In the genomic region with DNA sequence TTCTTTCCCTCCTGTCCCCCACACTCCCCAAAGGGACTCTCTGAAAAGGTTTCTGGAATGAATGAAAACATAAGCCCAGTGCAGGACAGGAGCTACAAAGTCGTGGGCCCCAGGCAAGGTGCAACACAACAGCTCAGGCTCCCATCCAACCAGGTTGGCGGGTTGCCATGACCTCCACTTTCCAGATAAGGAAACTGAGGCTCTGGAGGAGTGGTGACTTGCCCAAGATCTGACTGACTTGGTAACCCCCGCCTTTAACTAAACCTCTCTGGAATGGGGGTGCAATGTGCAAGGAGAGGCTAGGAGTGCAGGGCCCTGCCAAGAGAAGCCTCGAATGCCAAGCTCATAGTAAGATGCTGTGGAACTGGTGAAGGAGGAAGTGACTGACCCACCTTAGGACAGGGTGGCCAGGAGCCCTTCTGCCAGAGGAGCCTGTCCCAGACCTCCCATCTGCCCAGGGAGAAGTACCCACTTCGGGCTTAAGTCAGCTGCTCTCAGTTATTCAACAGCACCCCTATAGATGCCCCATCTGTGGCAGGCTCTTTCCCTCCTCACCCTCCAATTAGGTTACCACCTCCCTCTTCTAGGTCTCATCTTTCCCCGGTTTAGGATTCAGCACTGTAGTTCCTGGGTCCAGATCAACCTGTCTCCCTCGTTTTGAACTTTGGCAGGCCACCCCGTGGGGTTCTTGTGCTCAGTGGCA, we compare ENCODE assay signal across 8 cellular contexts. TPM values are rescaled to one million over a fixed set of nuclear protein-coding genes. Genes with fewer than 3 reads are reported as not detected.
DNase-seq lines count a peak whose midpoint lies in the region; ATAC-seq, FAIRE-seq and TF ChIP-seq lines count a peak whose summit lies in the region.

No MANE protein-coding gene starts in this region.

- H2AFZ ChIP-seq in GM23248: peak overlapping the region; percentile 94

- peak overlapping the region; percentile 90 for H3K27ac Mint-ChIP-seq in activated CD8-positive, alpha-beta T cell treated with anti-CD3 and anti-CD28 coated beads for 36 hours

- no peaks in the 10 kb centered on the region for H3K9me2 ChIP-seq in GM23248 (ENCODE audit: insufficient read depth)

- H3K27me3 Mint-ChIP-seq in activated CD8-positive, alpha-beta T cell treated with anti-CD3 and anti-CD28 coated beads for 36 hours: no peaks in the 10 kb centered on the region

- H3K27ac ChIP-seq in GM23248: no peak overlapping the region
- peak overlapping the region; percentile 88 to 99 (median 92) for H3K27ac ChIP-seq in heart right ventricle
- peak overlapping the region; percentile 66 to 92 for H3K27ac ChIP-seq in small intestine (ENCODE audit: low read depth in 1 of 2, low read length in 1 of 2)
- H3K27ac ChIP-seq in aorta (ENCODE audit: low read depth in 1 of 2, low read length in 2 of 2): peak overlapping the region in 1 of 2 donors; percentile 87

- TF ChIP-seq CTCF in activated CD8-positive, alpha-beta T cell treated with anti-CD3 and anti-CD28 coated beads for 36 hours (IDR thresholded peaks at IDR 0.05): no peak
- TF ChIP-seq CTCF in heart right ventricle (IDR thresholded peaks at IDR 0.05): no peak

- H3K27me3 ChIP-seq in GM23248 (replicated peaks; ENCODE audit: insufficient read depth): no peaks in the 10 kb centered on the region
- no peaks in the 10 kb centered on the region for H3K27me3 ChIP-seq in heart right ventricle
- no peaks in the 10 kb centered on the region for H3K27me3 ChIP-seq in small intestine (ENCODE audit: control insufficient read depth in 2 of 2, insufficient read depth in 2 of 2, low read length in 2 of 2)
- no peaks in the 10 kb centered on the region for H3K27me3 ChIP-seq in aorta (ENCODE audit: control insufficient read depth in 1 of 2, insufficient read depth in 2 of 2, low read length in 1 of 2)

- intact Hi-C loops in activated CD8-positive, alpha-beta T cell treated with anti-CD3 and anti-CD28 coated beads for 36 hours (cut with micrococcal nuclease): no loop called here
- intact Hi-C loops in heart right ventricle (cut with DNase I): loop anchor here in 3 of 10 donors (10.0 kb wide), 2 partner anchors 220 to 230 kb away; a partner anchor contains a TSS
- intact Hi-C loops in aorta (cut with DNase I): loop anchor here in 1 of 2 donors (10.0 kb wide), 1 partner anchor 170 kb away; a partner anchor contains a TSS

- CTCF ChIA-PET in activated CD8-positive, alpha-beta T cell treated with anti-CD3 and anti-CD28 coated beads for 36 hours (lab: Charles Lee): interaction anchor here (1.2 to 7.1 kb wide), 6 partner anchors 7 to 42 kb away, joined by 3 to 66 read pairs (median 4); a partner anchor contains a TSS

- peaks cover 43% of the 10 kb centered on the region for H3K79me2 ChIP-seq in GM23248 (ENCODE audit: insufficient read depth)

- WGBS in GM23248 (ENCODE audit: low coverage in 1 of 2, low lambda C conversion rate in 2 of 2, missing lambda C conversion rate in 2 of 2), 2 experiments: 67 to 71% methylated on average over 8 of the region's 8 CpGs
- 44 to 45% methylated on average over 8 of the region's 8 CpGs for WGBS in heart right ventricle, 2 donors
- WGBS in small intestine, 3 donors: 26 to 54% (median 46%) methylated on average over 8 of the region's 8 CpGs
- 50 to 51% methylated on average over 8 of the region's 8 CpGs for WGBS in aorta, 2 donors

- H3K36me3 Mint-ChIP-seq in activated CD8-positive, alpha-beta T cell treated with anti-CD3 and anti-CD28 coated beads for 36 hours (ENCODE audit: low read depth): peaks cover 21% of the 10 kb centered on the region

- H3F3A ChIP-seq in GM23248 (ENCODE audit: insufficient read depth): 0 out of 2 replicates have a peak, but pooled peaks cover 5% of the 10 kb centered on the region

- H3K9ac ChIP-seq in GM23248: peak overlapping the region; percentile 94

- H3K36me3 ChIP-seq in GM23248 (ENCODE audit: low read depth) (peaks cover 16% of the 10 kb centered on the region; the same call in 1 of the 2 replicates), heart right ventricle (peaks cover 0 to 35% (median 13%) of the 10 kb centered on the region in 9 donors), small intestine (ENCODE audit: control insufficient read depth in 2 of 2, insufficient read depth in 2 of 2, low read length in 2 of 2) (peaks cover 0 to 8% of the 10 kb centered on the region in 2 donors), aorta (ENCODE audit: control insufficient read depth in 1 of 2, insufficient read depth in 2 of 2, low read length in 1 of 2) (peaks cover 0 to 2% of the 10 kb centered on the region in 2 donors)

- in situ Hi-C loops in GM23248 (cut with MboI): no loop called here

- H3K4me1 Mint-ChIP-seq in activated CD8-positive, alpha-beta T cell treated with anti-CD3 and anti-CD28 coated beads for 36 hours (ENCODE audit: low read depth): peaks cover 36% of the 10 kb centered on the region

- FAIRE-seq in small intestine (lab: Jason Lieb, UNC): no peak

- H3K4me3 ChIP-seq in GM23248 (peak overlapping the region; percentile 96; the same call in 1 of the 2 replicates), heart right ventricle (peak overlapping the region in 9 of 10 donors; percentile 65 to 96 (median 80)), small intestine (ENCODE audit: low read depth in 1 of 2, low read length in 2 of 2) (peak overlapping the region in 1 of 2 donors; percentile 87), aorta (ENCODE audit: low read length in 2 of 2) (no peak overlapping the region)

- no peaks in the 10 kb centered on the region for H3K9me3 ChIP-seq in GM23248 (ENCODE audit: low read depth)
- H3K9me3 ChIP-seq in heart right ventricle: no peaks in the 10 kb centered on the region
- no peaks in the 10 kb centered on the region for H3K9me3 ChIP-seq in small intestine (ENCODE audit: control insufficient read depth, low read depth)
- no peaks in the 10 kb centered on the region for H3K9me3 ChIP-seq in aorta (ENCODE audit: control insufficient read depth, low read length)

- POLR2A ChIA-PET in activated CD8-positive, alpha-beta T cell treated with anti-CD3 and anti-CD28 coated beads for 36 hours (lab: Charles Lee): interaction anchor here (0.8 to 1.6 kb wide), 5 partner anchors 9 to 462 kb away, joined by 3 to 6 read pairs (median 3); a partner anchor contains a TSS

- peak overlapping the region; percentile 83 for H3K4me3 Mint-ChIP-seq in activated CD8-positive, alpha-beta T cell treated with anti-CD3 and anti-CD28 coated beads for 36 hours

- no peaks in the 10 kb centered on the region for H4K20me1 ChIP-seq in GM23248 (ENCODE audit: insufficient read depth)

- DNase-seq in GM23248 (no peak), heart right ventricle (peak; percentile 48 to 62), small intestine (no peak), aorta (no peak), AG20443 (ENCODE audit: low spot score) (no peak)
- DNase-seq in activated CD8-positive, alpha-beta T cell treated with anti-CD3 and anti-CD28 coated beads for 36 hours: no peak

- no peaks in the 10 kb centered on the region for H3K4me1 ChIP-seq in GM23248 (ENCODE audit: insufficient read depth)
- peaks cover 17 to 49% (median 40%) of the 10 kb centered on the region in 9 donors for H3K4me1 ChIP-seq in heart right ventricle
- peaks cover 3 to 4% of the 10 kb centered on the region in 2 donors for H3K4me1 ChIP-seq in small intestine (ENCODE audit: control insufficient read depth in 2 of 2, insufficient read depth in 1 of 2, low read depth in 1 of 2, low read length in 1 of 2)
- H3K4me1 ChIP-seq in aorta (ENCODE audit: control insufficient read depth in 1 of 2, insufficient read depth in 2 of 2, low read length in 2 of 2): no peaks in the 10 kb centered on the region

- no peak for ATAC-seq in activated CD8-positive, alpha-beta T cell treated with anti-CD3 and anti-CD28 coated beads for 36 hours
- no peak for ATAC-seq in heart right ventricle
- no peak for ATAC-seq in HG03354 (IDR thresholded peaks at IDR 0.05; ENCODE audit: poor library complexity, severe bottlenecking, unreplicated experiment)
- no peak for ATAC-seq in aorta (ENCODE audit: low FRiP score)
- no peak for ATAC-seq in GM21717 (IDR thresholded peaks at IDR 0.05; ENCODE audit: unreplicated experiment)

- no peaks in the 10 kb centered on the region for H3K9me3 Mint-ChIP-seq in activated CD8-positive, alpha-beta T cell treated with anti-CD3 and anti-CD28 coated beads for 36 hours

- peak overlapping the region; percentile 83 for H3K4me2 ChIP-seq in GM23248 (ENCODE audit: unreplicated experiment)

RNA-seq across cellular contexts. Expression of a gene that starts 0.5 kb away (rescaled TPM):
- total RNA-seq in GM23248 (2014; rRNA removed; shearing (Covaris generic)): not detected in 2 replicates
- polyA plus RNA-seq in GM23248 (2016; fragmentation: Nextera tagmentation; extraction: Ambion mirVana): 0.38 TPM in 1 of 2 replicates, not detected in the other
- total RNA-seq in activated CD8-positive, alpha-beta T cell treated with anti-CD3 and anti-CD28 coated beads for 36 hours: 1 to 10 TPM; 4.8 to 5.9 TPM
- total RNA-seq in heart right ventricle: 1,000 to 10,000 TPM; 6,035 to 9,296 (median 8,226) TPM
- over 10,000 TPM in 1 of 2 donors, 1,000 to 10,000 TPM in 1; 9,937 to 18,066 TPM for polyA plus RNA-seq in heart right ventricle
- polyA plus RNA-seq in small intestine: 100 to 1,000 TPM in 1 of 3 donors, 1 to 10 TPM in 1, under 1 TPM in 1; 0.79 to 110 (median 9.6) TPM
- total RNA-seq in aorta: 1 to 10 TPM; 2.6 to 4.7 TPM
- 10 to 100 TPM in 1 of 2 donors, 1 to 10 TPM in 1; 3.0 to 20.7 TPM for polyA plus RNA-seq in aorta

RNA-seq across cellular contexts. Expression of a gene that starts 1.0 kb away (rescaled TPM):
- 53.7 and 70.4 TPM in 2 replicates for total RNA-seq in GM23248 (2014; rRNA removed; shearing (Covaris generic))
- polyA plus RNA-seq in GM23248 (2016; fragmentation: Nextera tagmentation; extraction: Ambion mirVana): 31.8 and 32.8 TPM in 2 replicates
- 10 to 100 TPM; 57.1 to 57.4 TPM for total RNA-seq in activated CD8-positive, alpha-beta T cell treated with anti-CD3 and anti-CD28 coated beads for 36 hours
- total RNA-seq in heart right ventricle: 10 to 100 TPM; 35.3 to 56.3 (median 41.9) TPM
- 10 to 100 TPM; 24.0 to 53.6 TPM for polyA plus RNA-seq in heart right ventricle
- polyA plus RNA-seq in small intestine: 10 to 100 TPM; 25.9 to 29.1 (median 26.6) TPM
- total RNA-seq in aorta: 100 to 1,000 TPM in 1 of 2 donors, 10 to 100 TPM in 1; 80.9 to 157 TPM
- polyA plus RNA-seq in aorta: 100 to 1,000 TPM in 1 of 2 donors, 10 to 100 TPM in 1; 13.3 to 122 TPM

RNA-seq across cellular contexts. Expression of a gene that starts 9.5 kb away (rescaled TPM):
- total RNA-seq in GM23248 (2014; rRNA removed; shearing (Covaris generic)): not detected in 2 replicates
- 0.06 and 0.21 TPM in 2 replicates for polyA plus RNA-seq in GM23248 (2016; fragmentation: Nextera tagmentation; extraction: Ambion mirVana)
- not detected for total RNA-seq in activated CD8-positive, alpha-beta T cell treated with anti-CD3 and anti-CD28 coated beads for 36 hours
- 10 to 100 TPM in 9 of 10 donors, 1 to 10 TPM in 1; 8.3 to 17.8 (median 16.2) TPM for total RNA-seq in heart right ventricle
- polyA plus RNA-seq in heart right ventricle: 10 to 100 TPM; 12.1 to 13.1 TPM
- polyA plus RNA-seq in small intestine: 10 to 100 TPM in 1 of 3 donors, 1 to 10 TPM in 1, under 1 TPM in 1; 0.67 to 30.4 (median 2.2) TPM
- 10 to 100 TPM; 12.5 to 23.8 TPM for total RNA-seq in aorta
- polyA plus RNA-seq in aorta: under 1 TPM in 1 of 2 donors, not detected in 1; 0.26 TPM

RNA-seq across cellular contexts. Expression of a gene that starts 40.8 kb away (rescaled TPM):
- total RNA-seq in GM23248 (2014; rRNA removed; shearing (Covaris generic)): under 0.01 TPM in 1 of 2 replicates, not detected in the other
- polyA plus RNA-seq in GM23248 (2016; fragmentation: Nextera tagmentation; extraction: Ambion mirVana) (not detected in 2 replicates), heart right ventricle (100 to 1,000 TPM in 1 of 2 donors, 10 to 100 TPM in 1; 54.1 to 231 TPM), small intestine (10 to 100 TPM in 1 of 3 donors, 1 to 10 TPM in 2; 2.0 to 72.1 (median 9.5) TPM), aorta (100 to 1,000 TPM in 1 of 2 donors, 10 to 100 TPM in 1; 54.2 to 207 TPM)
- under 1 TPM; 0.09 to 0.20 TPM for total RNA-seq in activated CD8-positive, alpha-beta T cell treated with anti-CD3 and anti-CD28 coated beads for 36 hours
- total RNA-seq in heart right ventricle (100 to 1,000 TPM in 2 of 10 donors, 10 to 100 TPM in 8; 17.4 to 159 (median 33.2) TPM), aorta (100 to 1,000 TPM; 339 to 651 TPM)

RNA-seq across cellular contexts. Expression of a gene that starts 43.9 kb away (rescaled TPM):
- total RNA-seq in GM23248 (2014; rRNA removed; shearing (Covaris generic)): 5.3 and 5.4 TPM in 2 replicates
- polyA plus RNA-seq in GM23248 (2016; fragmentation: Nextera tagmentation; extraction: Ambion mirVana) (4.7 and 5.6 TPM in 2 replicates), heart right ventricle (1 to 10 TPM; 1.9 to 6.0 TPM), small intestine (10 to 100 TPM in 1 of 3 donors, 1 to 10 TPM in 2; 6.8 to 11.6 (median 8.9) TPM), aorta (1 to 10 TPM; 7.1 to 8.5 TPM)
- 10 to 100 TPM; 18.4 to 20.6 TPM for total RNA-seq in activated CD8-positive, alpha-beta T cell treated with anti-CD3 and anti-CD28 coated beads for 36 hours
- total RNA-seq in heart right ventricle (10 to 100 TPM; 11.5 to 26.3 (median 22.4) TPM), aorta (1 to 10 TPM; 7.7 to 8.0 TPM)

Comparison
In these comparisons a context has a peak if more than half of its experiments do, and no peak if none do; other contexts are left out.
1. DNase-seq: peak in heart right ventricle (2 of 2); none in GM23248 (single experiment), activated CD8-positive, alpha-beta T cell treated with anti-CD3 and anti-CD28 coated beads for 36 hours (single experiment), small intestine (single experiment), aorta (0 of 2) and AG20443 (single experiment).
2. H3K4me3 ChIP-seq: peak in GM23248 (single experiment) and heart right ventricle (9 of 10); none in aorta (0 of 2).
3. RNA of a gene that starts 0.5 kb away (total RNA-seq): 6,035 to 9,296 TPM in heart right ventricle; 4.8 to 5.9 TPM in activated CD8-positive, alpha-beta T cell treated with anti-CD3 and anti-CD28 coated beads for 36 hours, 2.6 to 4.7 TPM in aorta and not detected in GM23248; every median in the first group is over 100 times any median in the second.